22 cellular contexts compared by ENCODE assay signal in the genomic region with DNA sequence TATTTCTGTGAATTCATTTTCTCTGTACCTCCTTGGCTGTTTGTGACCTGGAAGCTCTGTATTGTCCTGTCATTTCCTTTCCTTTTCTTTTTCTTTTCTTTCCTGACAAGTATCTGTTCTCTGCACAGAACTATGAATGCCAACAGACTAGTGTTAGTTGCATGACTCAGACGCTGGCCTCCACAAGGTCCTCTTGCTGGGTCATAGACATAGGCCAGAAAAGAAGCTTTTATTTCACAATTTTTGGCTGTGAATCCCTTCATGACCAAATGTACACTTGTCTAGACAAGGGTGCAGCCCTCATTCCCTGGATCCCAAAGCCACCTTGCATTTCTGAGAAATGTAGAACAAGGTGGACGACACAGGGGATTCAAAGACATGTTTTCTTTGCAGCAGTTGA.
DNase-seq lines count a peak whose midpoint lies in the region; ATAC-seq and TF ChIP-seq lines count a peak whose summit lies in the region.
"Had no signal": no experiment of that assay in that cellular context is flagged by ENCODE, and none has a peak within 500 bp of the region (broad histone marks: within the 10 kb centered on the region; RNA-seq: fewer than 3 reads in every experiment).

No MANE protein-coding gene starts in this region.

- H3K4me3 ChIP-seq in fibroblast of villous mesenchyme (ENCODE audit: low read depth, low read length) = no peak overlapping the region
- H3K4me3 ChIP-seq: body of pancreas, gastrocnemius medialis, pancreas, tibial artery had no signal

- DNase-seq in GM03348 (ENCODE audit: low spot score) = peak; percentile 86
- DNase-seq in astrocyte of the hippocampus (ENCODE audit: low read depth, low spot score) = peak; percentile 67
- DNase-seq in fibroblast of villous mesenchyme (ENCODE audit: low read depth) = peak; percentile 2
- no peak for DNase-seq in sciatic nerve (ENCODE audit: low spot score)
- no peak for DNase-seq in NCI-H2107 (lab: John Stamatoyannopoulos, UW)
- no peak for DNase-seq in effector CD8-positive, alpha-beta T cell (lab: John Stamatoyannopoulos, UW)
- DNase-seq: activated CD4-positive, CD25-positive, alpha-beta regulatory T cell; activated CD8-positive, alpha-beta T cell treated with anti-CD3 and anti-CD28 coated beads for 36 hours; activated naive CD4-positive, alpha-beta T cell treated with anti-CD3 and anti-CD28 coated beads for 36 hours; gastrocnemius medialis; HCEC 1CT; kidney glomerular epithelial cell; NCI-H1105 treated with DMSO at 0.1 percent for 48 hours; NCI-H2081 treated with DMSO at 0.1 percent for 48 hours; NCI-H510A treated with DMSO at 0.1 percent for 48 hours; pancreas; stimulated activated CD4-positive, alpha-beta T cell treated with anti-CD3 and anti-CD28 coated beads, Interleukin-1b, Interleukin-23, amount 100 ng/mL, for 48 hours; stimulated activated naive CD4-positive, alpha-beta T cell treated with Interleukin-2 at 50 U/mL for 16 hours had no signal

- intact Hi-C loops in sciatic nerve (cut with DNase I) = no loop called here

- no peak for TF ChIP-seq CTCF in fibroblast of villous mesenchyme (IDR thresholded peaks at IDR 0.05; ENCODE audit: insufficient read depth, low read depth, low read length)

- ATAC-seq in sciatic nerve = peak; percentile 86
- no peak for ATAC-seq in HG02571 (IDR thresholded peaks at IDR 0.05; ENCODE audit: unreplicated experiment)
- ATAC-seq: activated CD8-positive, alpha-beta T cell treated with anti-CD3 and anti-CD28 coated beads for 36 hours; body of pancreas; natural killer cell treated with Interleukin-12 subunit alpha and Interleukin-12 subunit beta and Interleukin-15 and Interleukin-18, amount 100 ng/mL, for 72 hours had no signal

Comparison
In these comparisons a context has a peak if more than half of its experiments do, and no peak if none do; other contexts are left out.
1. DNase-seq: peak in GM03348 (single experiment), astrocyte of the hippocampus (single experiment) and fibroblast of villous mesenchyme (single experiment); none in sciatic nerve (single experiment), NCI-H2107 (single experiment) and effector CD8-positive, alpha-beta T cell (single experiment).